In genomic region chr7:15687645-15688025, GRCh38 we compare ENCODE assay signal across 14 cellular contexts. TPM values are rescaled to one million over a fixed set of nuclear protein-coding genes. Genes with fewer than 3 reads are reported as not detected.
DNase-seq lines count a peak whose midpoint lies in the region; ATAC-seq and TF ChIP-seq lines count a peak whose summit lies in the region.
"Had no signal": no experiment of that assay in that cellular context is flagged by ENCODE, and none has a peak within 500 bp of the region (broad histone marks: within the 10 kb centered on the region; RNA-seq: fewer than 3 reads in every experiment).

No MANE protein-coding gene starts in this region.

- no peak overlapping the region for H4K91ac ChIP-seq in neuronal stem cell (ENCODE audit: low read depth, low read length, poor library complexity)

- H3K36me3 Mint-ChIP-seq in natural killer cell treated with Interleukin-12 subunit alpha and Interleukin-12 subunit beta and Interleukin-15 and Interleukin-18, amount 100 ng/mL, for 72 hours, result no peaks in the 10 kb centered on the region

- no peak overlapping the region for H3K14ac ChIP-seq in neuronal stem cell (ENCODE audit: low read length)

- no peak overlapping the region for H2AK5ac ChIP-seq in neuronal stem cell (ENCODE audit: low read depth, low read length)

- no peak overlapping the region for H2BK5ac ChIP-seq in neuronal stem cell (ENCODE audit: low read length)

- H3K4ac ChIP-seq in neuronal stem cell (ENCODE audit: low read length), result no peak overlapping the region

- H3K4me1 ChIP-seq in cardiac muscle cell (ENCODE audit: low read depth), result peaks cover 8% of the 10 kb centered on the region
- peaks cover 0 to 15% (median 0%) of the 10 kb centered on the region in 12 donors for H3K4me1 ChIP-seq in heart left ventricle
- peaks cover 8 to 20% of the 10 kb centered on the region in 2 donors for H3K4me1 ChIP-seq in neuronal stem cell (ENCODE audit: control insufficient read depth in 2 of 2, insufficient read depth in 1 of 2, low read depth in 1 of 2, low read length in 2 of 2)

- H3K23ac ChIP-seq in neuronal stem cell (ENCODE audit: low read depth, low read length, poor library complexity), result no peak overlapping the region

- no peak overlapping the region for H3K9ac ChIP-seq in neuronal stem cell (ENCODE audit: low read depth, low read length, poor library complexity)

- no peak overlapping the region for H4K8ac ChIP-seq in neuronal stem cell (ENCODE audit: low read depth, low read length)

- H3K27me3 ChIP-seq in cardiac muscle cell, result peaks cover 88% of the 10 kb centered on the region
- H3K27me3 ChIP-seq in heart left ventricle, result peaks cover 0 to 25% (median 0%) of the 10 kb centered on the region in 9 donors
- H3K27me3 ChIP-seq in neuronal stem cell (ENCODE audit: control insufficient read depth in 3 of 3, insufficient read depth in 3 of 3, low read depth in 1 of 3, low read length in 3 of 3), result peaks cover 18 to 55% (median 40%) of the 10 kb centered on the region in 3 experiments

- peak in 2 of 4 donors; percentile 25 to 30 for ATAC-seq in heart left ventricle
- no peak for ATAC-seq in natural killer cell treated with Interleukin-12 subunit alpha and Interleukin-12 subunit beta and Interleukin-15 and Interleukin-18, amount 100 ng/mL, for 72 hours

- peak overlapping the region; percentile 12 for H3K4me2 ChIP-seq in neuronal stem cell (ENCODE audit: insufficient read depth, low read length, poor library complexity, severe bottlenecking)

- no peaks in the 10 kb centered on the region for H3K9me3 Mint-ChIP-seq in natural killer cell treated with Interleukin-12 subunit alpha and Interleukin-12 subunit beta and Interleukin-15 and Interleukin-18, amount 100 ng/mL, for 72 hours

- H2BK15ac ChIP-seq in neuronal stem cell (ENCODE audit: low read length), result no peak overlapping the region

- peak in 1 of 2 donors; percentile 42 for DNase-seq in cardiac muscle cell (ENCODE audit: low read depth in 1 of 2, low spot score in 1 of 2)
- DNase-seq in cardiac septum (ENCODE audit: low spot score), result no peak
- DNase-seq in heart left ventricle, result peak; percentile 45 to 66 (median 56)
- peak; percentile 41 for DNase-seq in neuronal stem cell (ENCODE audit: low spot score)
- DNase-seq in GOT3 (lab: John Stamatoyannopoulos, UW), result no peak
- DNase-seq in natural killer cell treated with Interleukin-12 subunit alpha and Interleukin-12 subunit beta and Interleukin-15 and Interleukin-18, amount 100 ng/mL, for 72 hours (ENCODE audit: low spot score), result no peak
- no peak for DNase-seq in T-helper 9 cell
- DNase-seq in GM10266 (ENCODE audit: extremely low spot score), result no peak
- DNase-seq: GDM1, IMR-90, naive B cell, NCI-H345, SW 1271 had no signal

- 2 to 11% (median 4%) methylated on average over 16 of the region's 16 CpGs for WGBS in heart left ventricle, 4 donors
- no CpG with 5 or more reads among the region's 16 CpGs for whole genome bisulfite sequencing in neuronal stem cell (ENCODE audit: extremely low coverage in 2 of 2, insufficient read length in 2 of 2, insufficient replicate concordance in 1 of 2), 2 donors

- no peak overlapping the region for H3K4me3 Mint-ChIP-seq in natural killer cell treated with Interleukin-12 subunit alpha and Interleukin-12 subunit beta and Interleukin-15 and Interleukin-18, amount 100 ng/mL, for 72 hours

- intact Hi-C loops in cardiac septum (cut with DNase I) (loop anchor here (2.0 to 5.0 kb wide), 2 partner anchors 150 to 379 kb away; no protein-coding TSS in a partner anchor), heart left ventricle (cut with DNase I) (loop anchor here (2.0 to 10.0 kb wide), 18 partner anchors 80 to 957 kb away; partner anchors contain the start of genes AGMO (in 2 of the 10), ANKMY2 (in 1 of the 10) and BZW2 (in 1 of the 10))

- H3K27ac ChIP-seq in cardiac muscle cell, result no peak overlapping the region
- H3K27ac ChIP-seq in heart left ventricle, result peak overlapping the region; percentile 85 to 95 (median 90)
- no peak overlapping the region for H3K27ac ChIP-seq in neuronal stem cell (replicated peaks; ENCODE audit: low read length)

- no peak overlapping the region for H3K27ac Mint-ChIP-seq in natural killer cell treated with Interleukin-12 subunit alpha and Interleukin-12 subunit beta and Interleukin-15 and Interleukin-18, amount 100 ng/mL, for 72 hours
- H3K27ac Mint-ChIP-seq: naive B cell had no signal

- no peaks in the 10 kb centered on the region for H3K79me1 ChIP-seq in neuronal stem cell (ENCODE audit: low read depth, low read length)

- TF ChIP-seq CTCF in cardiac muscle cell (IDR thresholded peaks at IDR 0.05; ENCODE audit: low read depth, low read length) (no peak), heart left ventricle (IDR thresholded peaks at IDR 0.05) (peak in 4 of 12 donors; percentile 15 to 35 (median 28)), GM10266 (IDR thresholded peaks at IDR 0.05; ENCODE audit: control insufficient read depth, insufficient read depth, low read depth, missing control alignments) (no peak)

- no peaks in the 10 kb centered on the region for H3K9me3 ChIP-seq in cardiac muscle cell (ENCODE audit: low read depth)
- H3K9me3 ChIP-seq in heart left ventricle, result no peaks in the 10 kb centered on the region
- H3K9me3 ChIP-seq in neuronal stem cell (replicated peaks in 1 of 2; ENCODE audit: control insufficient read depth in 2 of 2, insufficient read depth in 1 of 2, low read depth in 1 of 2, low read length in 2 of 2), result no peaks in the 10 kb centered on the region

- H3K18ac ChIP-seq in neuronal stem cell (ENCODE audit: low read length), result no peak overlapping the region

- H3K36me3 ChIP-seq in cardiac muscle cell (no peaks in the 10 kb centered on the region), heart left ventricle (no peaks in the 10 kb centered on the region), neuronal stem cell (replicated peaks in 1 of 2; ENCODE audit: control insufficient read depth in 2 of 2, insufficient read depth in 2 of 2, low read length in 2 of 2) (no peaks in the 10 kb centered on the region)

- H3K4me3 ChIP-seq in cardiac muscle cell, result peak overlapping the region; percentile 1
- H3K4me3 ChIP-seq in heart left ventricle, result peak overlapping the region; percentile 45 to 80 (median 72)
- no peak overlapping the region for H3K4me3 ChIP-seq in neuronal stem cell (ENCODE audit: low read length in 2 of 2)

- peaks cover 20 to 23% of the 10 kb centered on the region in 2 donors for H3K27me3 Mint-ChIP-seq in natural killer cell treated with Interleukin-12 subunit alpha and Interleukin-12 subunit beta and Interleukin-15 and Interleukin-18, amount 100 ng/mL, for 72 hours

- H2BK12ac ChIP-seq in neuronal stem cell (ENCODE audit: low read length), result no peak overlapping the region

- no peak for TF ChIP-seq POLR2A in heart left ventricle (IDR thresholded peaks at IDR 0.05)

- H2AFZ ChIP-seq in neuronal stem cell (ENCODE audit: low read length), result peak overlapping the region; percentile 88

- H3K4me1 Mint-ChIP-seq in natural killer cell treated with Interleukin-12 subunit alpha and Interleukin-12 subunit beta and Interleukin-15 and Interleukin-18, amount 100 ng/mL, for 72 hours (ENCODE audit: low read depth in 2 of 2), result no peaks in the 10 kb centered on the region
- H3K4me1 Mint-ChIP-seq: naive B cell had no signal

- no peak overlapping the region for H2BK120ac ChIP-seq in neuronal stem cell (ENCODE audit: low read depth, low read length)

RNA-seq across cellular contexts. Expression of gene MEOX2, which starts 1.2 kb away (rescaled TPM):
- total RNA-seq in cardiac muscle cell (0.25 TPM in 1 of 2 replicates, not detected in the other), cardiac septum (6.9 TPM), heart left ventricle (10 to 100 TPM in 6 of 9 donors, 1 to 10 TPM in 3; 5.0 to 17.1 (median 11.0) TPM)
- polyA plus RNA-seq in cardiac muscle cell (0.34 and 0.52 TPM in 2 replicates), heart left ventricle (1 to 10 TPM; 5.1 to 6.8 TPM)
- polyA plus RNA-seq in neuronal stem cell (2013, experiment 1 of 2), result not detected
- 0.01 TPM for polyA plus RNA-seq in neuronal stem cell (2013, experiment 2 of 2)
- not detected for total RNA-seq in natural killer cell treated with Interleukin-12 subunit alpha and Interleukin-12 subunit beta and Interleukin-15 and Interleukin-18, amount 100 ng/mL, for 72 hours
- total RNA-seq: activated CD8-positive, alpha-beta memory T cell treated with anti-CD3 and anti-CD28 coated beads for 36 hours had no signal
- polyA plus RNA-seq: IMR-90 had no signal

Comparison
In these comparisons a context has a peak if more than half of its experiments do, and no peak if none do; other contexts are left out.
1. DNase-seq: peak in heart left ventricle (5 of 5) and neuronal stem cell (single experiment); none in cardiac septum (single experiment), GOT3 (single experiment), natural killer cell treated with Interleukin-12 subunit alpha and Interleukin-12 subunit beta and Interleukin-15 and Interleukin-18, amount 100 ng/mL, for 72 hours (single experiment), T-helper 9 cell (single experiment) and GM10266 (single experiment).
2. H3K27ac ChIP-seq: peak in heart left ventricle (12 of 12); none in cardiac muscle cell (single experiment) and neuronal stem cell (single experiment).
3. H3K4me3 ChIP-seq: peak in cardiac muscle cell (single experiment) and heart left ventricle (12 of 12); none in neuronal stem cell (0 of 2).